23 cellular contexts compared by ENCODE assay signal in genomic region chr20:33558348-33559144, GRCh38.
DNase-seq lines count a peak whose midpoint lies in the region; ATAC-seq, FAIRE-seq and TF ChIP-seq lines count a peak whose summit lies in the region.
"Had no signal": no experiment of that assay in that cellular context is flagged by ENCODE, and none has a peak within 500 bp of the region (broad histone marks: within the 10 kb centered on the region; RNA-seq: fewer than 3 reads in every experiment).

No MANE protein-coding gene starts in this region.

- H3K4me3 ChIP-seq in HepG2 (replicated peaks in 1 of 3; ENCODE audit: insufficient read depth in 1 of 3, low read depth in 2 of 3, low read length in 3 of 3) (no peak overlapping the region), right lobe of liver (no peak overlapping the region)

- H3K4me3 Mint-ChIP-seq in activated CD8-positive, alpha-beta memory T cell treated with anti-CD3 and anti-CD28 coated beads, Interleukin-2, amount 10 ng/mL, durations not matched to agents 7 days and 5 days: no peak overlapping the region
- no peak overlapping the region for H3K4me3 Mint-ChIP-seq in T-helper 17 cell

- 82% methylated on average over 9 of the region's 9 CpGs for WGBS in HepG2 (ENCODE audit: low lambda C conversion rate)
- 89% methylated on average over 9 of the region's 9 CpGs for WGBS in right lobe of liver (ENCODE audit: insufficient coverage, low coverage, low lambda C conversion rate, missing lambda C conversion rate)

- TF ChIP-seq EP300 in HepG2 (IDR thresholded peaks at IDR 0.05; ENCODE audit: low read depth in 2 of 2, low read length in 2 of 2): no peak
- TF ChIP-seq EP300 in HepG2 (CRISPR knock-in tag; IDR thresholded peaks at IDR 0.05; ENCODE audit: borderline replicate concordance): no peak

- peaks cover 28% of the 10 kb centered on the region for H3K36me3 Mint-ChIP-seq in activated CD8-positive, alpha-beta memory T cell treated with anti-CD3 and anti-CD28 coated beads, Interleukin-2, amount 10 ng/mL, durations not matched to agents 7 days and 5 days
- no peaks in the 10 kb centered on the region for H3K36me3 Mint-ChIP-seq in T-helper 17 cell (ENCODE audit: low read depth)

- no peak for TF ChIP-seq RAD21 in HepG2 (CRISPR knock-in tag; IDR thresholded peaks at IDR 0.05)

- H3K9me3 Mint-ChIP-seq in activated CD8-positive, alpha-beta memory T cell treated with anti-CD3 and anti-CD28 coated beads, Interleukin-2, amount 10 ng/mL, durations not matched to agents 7 days and 5 days (ENCODE audit: low read depth): no peaks in the 10 kb centered on the region

- intact Hi-C loops in HepG2 (cut with micrococcal nuclease; ENCODE audit: unreplicated experiment) (no loop called here), right lobe of liver (cut with DNase I) (no loop called here), Right ventricle myocardium inferior (cut with DNase I) (no loop called here)

- H3K36me3 ChIP-seq in HepG2 (replicated peaks in 1 of 2; ENCODE audit: control insufficient read depth in 1 of 2, insufficient read depth in 2 of 2, low read length in 2 of 2) (no peaks in the 10 kb centered on the region; a peak in 1 of 5 replicates), right lobe of liver (no peaks in the 10 kb centered on the region)

- no peaks in the 10 kb centered on the region for H4K20me1 ChIP-seq in HepG2 (ENCODE audit: insufficient read depth, low read length)

- H3K79me2 ChIP-seq in HepG2 (ENCODE audit: insufficient read depth, low read length): peaks cover 22% of the 10 kb centered on the region

- H3K27ac ChIP-seq in HepG2 (ENCODE audit: extremely low read length, insufficient read depth, low read length) (peak overlapping the region; percentile 42), right lobe of liver (no peak overlapping the region)
- H3K27ac ChIP-seq: C4-2B had no signal

- no peaks in the 10 kb centered on the region for H3K27me3 ChIP-seq in HepG2 (ENCODE audit: control insufficient read depth in 1 of 2, insufficient read depth in 2 of 2, low read length in 2 of 2)
- H3K27me3 ChIP-seq in right lobe of liver: no peaks in the 10 kb centered on the region

- peaks cover 18% of the 10 kb centered on the region for H3K4me1 Mint-ChIP-seq in activated CD8-positive, alpha-beta memory T cell treated with anti-CD3 and anti-CD28 coated beads, Interleukin-2, amount 10 ng/mL, durations not matched to agents 7 days and 5 days
- peaks cover 18% of the 10 kb centered on the region for H3K4me1 Mint-ChIP-seq in T-helper 17 cell

- no peak for TF ChIP-seq POLR2A in HepG2 (IDR thresholded peaks at IDR 0.05; ENCODE audit: insufficient read depth in 1 of 2, low read depth in 2 of 2, low read length in 2 of 2)
- TF ChIP-seq POLR2A in right lobe of liver (IDR thresholded peaks at IDR 0.05): no peak

- H3K4me2 ChIP-seq in HepG2 (ENCODE audit: low read depth, low read length): no peak overlapping the region

- no peaks in the 10 kb centered on the region for H3K27me3 Mint-ChIP-seq in activated CD8-positive, alpha-beta memory T cell treated with anti-CD3 and anti-CD28 coated beads, Interleukin-2, amount 10 ng/mL, durations not matched to agents 7 days and 5 days
- no peaks in the 10 kb centered on the region for H3K27me3 Mint-ChIP-seq in T-helper 17 cell

- CTCF ChIA-PET in activated CD8-positive, alpha-beta memory T cell treated with anti-CD3 and anti-CD28 coated beads, Interleukin-2, amount 10 ng/mL, durations not matched to agents 7 days and 5 days (lab: Charles Lee): interaction anchor here (1.1 kb wide), 1 partner anchor 43 kb away, joined by 3 read pairs; no protein-coding TSS in a partner anchor
- CTCF ChIA-PET in HepG2 (lab: Yijun Ruan, JAX; ENCODE audit: low intra/inter-chr PET ratio, low total read pairs): no interaction called here

- TF ChIP-seq CTCF in HepG2 (CRISPR knock-in tag; IDR thresholded peaks at IDR 0.05): no peak
- no peak for TF ChIP-seq CTCF in right lobe of liver (IDR thresholded peaks at IDR 0.05)

- no peak for FAIRE-seq in HepG2 (lab: Jason Lieb, UNC)
- FAIRE-seq: GM19239, H1, HTR-8/SVneo, RCC 7860 had no signal

- in situ Hi-C loops in HepG2 (cut with HindIII; ENCODE audit: extremely low pct_ligation_motif_present, low pct_unique_long_range_greater_than_20kb): no loop called here

- H3K9me3 ChIP-seq in HepG2 (ENCODE audit: low read length) (no peaks in the 10 kb centered on the region), right lobe of liver (no peaks in the 10 kb centered on the region), T-helper 17 cell (ENCODE audit: control insufficient read depth, low read length, poor library complexity, severe bottlenecking) (no peaks in the 10 kb centered on the region)

- DNase-seq in activated CD8-positive, alpha-beta memory T cell treated with anti-CD3 and anti-CD28 coated beads, Interleukin-2, amount 10 ng/mL, durations not matched to agents 7 days and 5 days: no peak
- DNase-seq in activated CD8-positive, alpha-beta memory T cell treated with anti-CD3 and anti-CD28 coated beads, Interleukin-2, amount 50 U/mL, for 4 hours: no peak
- peak; percentile 65 for DNase-seq in HepG2 (ENCODE audit: low spot score)
- DNase-seq in right lobe of liver: no peak
- DNase-seq in T-helper 17 cell: no peak
- no peak for DNase-seq in Right ventricle myocardium inferior (ENCODE audit: missing footprints)
- DNase-seq in stimulated activated CD4-positive, alpha-beta T cell treated with anti-CD3 and anti-CD28 coated beads, Interleukin-2, amount 100 ng/mL, for 48 hours: no peak
- DNase-seq: COR-L47, DMS79, MM.1S, NCI-H1048, NCI-H1417 treated with DMSO at 0.1 percent for 48 hours, NCI-H187, NCI-H446, NCI-H526, OCI-M1, Right ventricle myocardium superior had no signal

- peak overlapping the region; percentile 30 for H3K27ac Mint-ChIP-seq in activated CD8-positive, alpha-beta memory T cell treated with anti-CD3 and anti-CD28 coated beads, Interleukin-2, amount 10 ng/mL, durations not matched to agents 7 days and 5 days
- H3K27ac Mint-ChIP-seq in T-helper 17 cell: peak overlapping the region; percentile 84

- no peak overlapping the region for H2AFZ ChIP-seq in HepG2 (ENCODE audit: low read length)

- H3K4me1 ChIP-seq in HepG2 (ENCODE audit: insufficient read depth, low read length) (peaks cover 80% of the 10 kb centered on the region), right lobe of liver (peaks cover 0 to 42% (median 13%) of the 10 kb centered on the region in 4 donors)

- no TSS peak for BruUV-seq in HepG2 (replicated peaks; lab: Mats Ljungman, UMichigan)

- POLR2A ChIA-PET in HepG2 (lab: Yijun Ruan, JAX): interaction anchor here (1.9 kb wide), 1 partner anchor 69 kb away, joined by 6 read pairs; the partner anchor contains the start of gene CBFA2T2

- ATAC-seq in activated CD8-positive, alpha-beta memory T cell treated with anti-CD3 and anti-CD28 coated beads, Interleukin-2, amount 10 ng/mL, durations not matched to agents 7 days and 5 days: no peak
- ATAC-seq in HepG2: 0 out of 3 replicates have a peak, but pooled peaks have one; percentile 19
- no peak for ATAC-seq in right lobe of liver
- ATAC-seq in T-helper 17 cell: no peak
- ATAC-seq in Right ventricle myocardium inferior: no peak
- ATAC-seq in HG03439 (IDR thresholded peaks at IDR 0.05; ENCODE audit: unreplicated experiment): no peak

- H3K9ac ChIP-seq in HepG2 (ENCODE audit: insufficient read depth, low read depth, low read length): no peak overlapping the region

TF ChIP-seq in HepG2, 621 proteins besides CTCF, POLR2A, EP300 and RAD21 (continues in another document):
- TF ChIP-seq HDAC2 (CRISPR knock-in tag; IDR thresholded peaks at IDR 0.05) (no peak), REL (CRISPR knock-in tag; conservative IDR thresholded peaks at IDR 0.05) (no peak), ZBTB42 (CRISPR knock-in tag; IDR thresholded peaks at IDR 0.05) (no peak), SP4 (CRISPR knock-in tag; IDR thresholded peaks at IDR 0.05) (no peak), ESRRA (CRISPR knock-in tag; IDR thresholded peaks at IDR 0.05; ENCODE audit: low read depth) (no peak), SIN3A (IDR thresholded peaks at IDR 0.05; ENCODE audit: borderline replicate concordance, low read depth, low read length) (no peak), ZNF138 (CRISPR knock-in tag; IDR thresholded peaks at IDR 0.05; ENCODE audit: low read depth) (no peak)
- TF ChIP-seq, protein P1, sequence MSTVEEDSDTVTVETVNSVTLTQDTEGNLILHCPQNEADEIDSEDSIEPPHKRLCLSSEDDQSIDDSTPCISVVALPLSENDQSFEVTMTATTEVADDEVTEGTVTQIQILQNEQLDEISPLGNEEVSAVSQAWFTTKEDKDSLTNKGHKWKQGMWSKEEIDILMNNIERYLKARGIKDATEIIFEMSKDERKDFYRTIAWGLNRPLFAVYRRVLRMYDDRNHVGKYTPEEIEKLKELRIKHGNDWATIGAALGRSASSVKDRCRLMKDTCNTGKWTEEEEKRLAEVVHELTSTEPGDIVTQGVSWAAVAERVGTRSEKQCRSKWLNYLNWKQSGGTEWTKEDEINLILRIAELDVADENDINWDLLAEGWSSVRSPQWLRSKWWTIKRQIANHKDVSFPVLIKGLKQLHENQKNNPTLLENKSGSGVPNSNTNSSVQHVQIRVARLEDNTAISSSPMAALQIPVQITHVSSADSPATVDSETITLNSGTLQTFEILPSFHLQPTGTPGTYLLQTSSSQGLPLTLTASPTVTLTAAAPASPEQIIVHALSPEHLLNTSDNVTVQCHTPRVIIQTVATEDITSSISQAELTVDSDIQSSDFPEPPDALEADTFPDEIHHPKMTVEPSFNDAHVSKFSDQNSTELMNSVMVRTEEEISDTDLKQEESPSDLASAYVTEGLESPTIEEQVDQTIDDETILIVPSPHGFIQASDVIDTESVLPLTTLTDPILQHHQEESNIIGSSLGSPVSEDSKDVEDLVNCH (CRISPR knock-in tag; IDR thresholded peaks at IDR 0.05): no peak
